Comparison of ENCODE assay signal across 1 cellular context in the genomic region with DNA sequence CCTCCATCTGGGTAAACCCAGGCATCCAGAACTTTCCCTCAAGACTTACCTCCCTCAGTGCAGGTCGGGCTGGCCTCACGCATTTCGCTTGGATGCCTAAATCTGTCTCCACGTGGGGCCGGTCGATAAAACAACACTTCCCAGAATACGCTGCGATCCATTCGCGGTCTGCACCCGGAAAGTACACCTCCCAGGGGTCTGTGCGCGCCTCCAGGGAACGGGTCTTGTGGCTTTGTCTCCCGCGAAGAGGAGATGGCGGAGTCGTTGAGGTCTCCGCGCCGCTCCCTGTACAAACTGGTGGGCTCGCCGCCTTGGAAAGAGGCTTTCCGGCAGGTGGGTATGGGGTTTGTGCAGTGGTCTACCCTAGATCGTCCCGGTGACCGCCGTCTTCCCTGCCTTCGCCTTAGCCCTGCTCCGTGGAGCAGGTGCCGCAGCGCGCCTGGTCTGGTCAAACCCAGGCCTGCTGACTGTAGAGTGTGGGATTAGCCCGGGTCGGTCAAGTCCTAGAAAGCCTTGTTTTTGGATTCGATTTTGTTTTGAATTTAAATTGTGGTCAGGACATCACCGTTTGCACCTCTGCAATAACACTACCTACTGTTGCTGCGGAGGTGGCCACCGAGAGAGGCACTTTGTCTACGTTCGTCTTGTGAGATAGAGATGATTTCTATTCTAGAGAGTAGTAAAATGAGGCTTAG.
TF ChIP-seq lines count a peak whose summit lies in the region.

A gene with protein sequence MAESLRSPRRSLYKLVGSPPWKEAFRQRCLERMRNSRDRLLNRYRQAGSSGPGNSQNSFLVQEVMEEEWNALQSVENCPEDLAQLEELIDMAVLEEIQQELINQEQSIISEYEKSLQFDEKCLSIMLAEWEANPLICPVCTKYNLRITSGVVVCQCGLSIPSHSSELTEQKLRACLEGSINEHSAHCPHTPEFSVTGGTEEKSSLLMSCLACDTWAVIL (plus strand): TSS at position 224 of the 695 bp plus-strand sequence. CDS start 29 bp downstream, at position 253.

TF ChIP-seq in H1, 55 proteins besides CTCF, POLR2A, EP300 and RAD21:
- TF ChIP-seq, protein P1, sequence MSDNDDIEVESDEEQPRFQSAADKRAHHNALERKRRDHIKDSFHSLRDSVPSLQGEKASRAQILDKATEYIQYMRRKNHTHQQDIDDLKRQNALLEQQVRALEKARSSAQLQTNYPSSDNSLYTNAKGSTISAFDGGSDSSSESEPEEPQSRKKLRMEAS (IDR thresholded peaks at IDR 0.05): peak; percentile 81
- TF ChIP-seq PHF8 (conservative IDR thresholded peaks at IDR 0.05; ENCODE audit: low read depth, low read length) (peak; percentile 92), CREB1 (IDR thresholded peaks at IDR 0.05) (no peak; the same call in 1 of the 2 replicates), SAP30 (IDR thresholded peaks at IDR 0.05; ENCODE audit: insufficient read depth, insufficient replicate concordance, low read length) (peak; percentile 54), SIN3A (conservative IDR thresholded peaks at IDR 0.05 in 1 of 2, IDR thresholded peaks at IDR 0.05 in 1 of 2; ENCODE audit: low read depth in 1 of 2, low read length in 2 of 2) (peak; percentile 58 to 77; a peak in 2 of 4 replicates), TBP (IDR thresholded peaks at IDR 0.05; ENCODE audit: low read depth, low read length) (peak; percentile 88), CBX8 (IDR thresholded peaks at IDR 0.05; ENCODE audit: borderline replicate concordance, low read depth, low read length) (no peak), YY1 (IDR thresholded peaks at IDR 0.05; ENCODE audit: low read depth, low read length) (peak; percentile 6; the same call in 1 of the 2 replicates), TAF1 (IDR thresholded peaks at IDR 0.05; ENCODE audit: low read depth, low read length) (peak; percentile 96), HDAC2 (IDR thresholded peaks at IDR 0.05; ENCODE audit: borderline replicate concordance in 1 of 2, low read depth in 2 of 2, low read length in 2 of 2) (peak in 1 of 2 experiments; percentile 54; a peak in 1 of 4 replicates), TAF7 (optimal IDR thresholded peaks at IDR 0.05; ENCODE audit: borderline replicate concordance, low read depth, low read length) (peak; percentile 79), SIX5 (IDR thresholded peaks at IDR 0.05; ENCODE audit: low read depth, low read length) (peak; percentile 46; the same call in 1 of the 2 replicates), SP2 (IDR thresholded peaks at IDR 0.05; ENCODE audit: low read length) (no peak), KDM4A (IDR thresholded peaks at IDR 0.05; ENCODE audit: low read depth, low read length, severe bottlenecking) (peak; percentile 53), RBBP5 (IDR thresholded peaks at IDR 0.05; ENCODE audit: borderline replicate concordance, low read depth, low read length) (peak; percentile 32; the same call in 1 of the 2 replicates), POLR2AphosphoS5 (IDR thresholded peaks at IDR 0.05; ENCODE audit: low read depth, low read length) (peak; percentile 99), CEBPB (IDR thresholded peaks at IDR 0.05; ENCODE audit: low read depth, low read length) (no peak), KDM1A (IDR thresholded peaks at IDR 0.05; ENCODE audit: borderline replicate concordance, low read length) (no peak), GTF2F1 (IDR thresholded peaks at IDR 0.05; ENCODE audit: borderline replicate concordance, low read depth, low read length) (peak; percentile 18; the same call in 1 of the 2 replicates)
- TF ChIP-seq, protein P2, sequence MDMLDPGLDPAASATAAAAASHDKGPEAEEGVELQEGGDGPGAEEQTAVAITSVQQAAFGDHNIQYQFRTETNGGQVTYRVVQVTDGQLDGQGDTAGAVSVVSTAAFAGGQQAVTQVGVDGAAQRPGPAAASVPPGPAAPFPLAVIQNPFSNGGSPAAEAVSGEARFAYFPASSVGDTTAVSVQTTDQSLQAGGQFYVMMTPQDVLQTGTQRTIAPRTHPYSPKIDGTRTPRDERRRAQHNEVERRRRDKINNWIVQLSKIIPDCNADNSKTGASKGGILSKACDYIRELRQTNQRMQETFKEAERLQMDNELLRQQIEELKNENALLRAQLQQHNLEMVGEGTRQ (IDR thresholded peaks at IDR 0.05; ENCODE audit: low read length): 0 out of 2 replicates have a peak, but pooled peaks have one; percentile 3
